ENCODE assay signal across 13 cellular contexts in genomic region chr12:14777271-14777670, GRCh38. TPM values are rescaled to one million over a fixed set of nuclear protein-coding genes. Genes with fewer than 3 reads are reported as not detected.
DNase-seq lines count a peak whose midpoint lies in the region; ATAC-seq, FAIRE-seq and TF ChIP-seq lines count a peak whose summit lies in the region.
"Had no signal": no experiment of that assay in that cellular context is flagged by ENCODE, and none has a peak within 500 bp of the region (broad histone marks: within the 10 kb centered on the region; RNA-seq: fewer than 3 reads in every experiment).

No MANE protein-coding gene starts in this region.

- peak overlapping the region; percentile 96; the same call in 1 of the 2 replicates for H3K4me3 ChIP-seq in ACC112 (ENCODE audit: low read depth, low read length)
- no peak overlapping the region; the same call in 1 of the 2 replicates for H3K4me3 ChIP-seq in LNCaP clone FGC (ENCODE audit: low read depth, low read length)
- H3K4me3 ChIP-seq in cardiac fibroblast (replicated peaks in 1 of 2; ENCODE audit: low read depth in 2 of 2, low read length in 2 of 2): no peak overlapping the region

- H2AFZ ChIP-seq in ACC112 (ENCODE audit: low read length, unreplicated experiment): no peak overlapping the region

- peaks cover 25% of the 10 kb centered on the region for H3K4me1 ChIP-seq in ACC112 (ENCODE audit: control insufficient read depth, insufficient read depth, low read length, unreplicated experiment)

- H3K79me2 ChIP-seq in ACC112 (ENCODE audit: control insufficient read depth, insufficient read depth, low read length, unreplicated experiment): peaks cover 29% of the 10 kb centered on the region

- H3K27ac ChIP-seq in ACC112 (ENCODE audit: low read depth, low read length): peak overlapping the region; percentile 49

- H3K36me3 ChIP-seq in ACC112 (ENCODE audit: insufficient read depth, low read length): no peaks in the 10 kb centered on the region

- TF ChIP-seq CTCF in LNCaP clone FGC (IDR thresholded peaks at IDR 0.05; ENCODE audit: control insufficient read depth, extremely low read depth, insufficient read depth) (no peak), cardiac fibroblast (IDR thresholded peaks at IDR 0.05; ENCODE audit: low read depth, low read length) (no peak)

- DNase-seq in LNCaP clone FGC (ENCODE audit: low read depth): peak; percentile 97
- DNase-seq in cardiac fibroblast (ENCODE audit: low read depth in 2 of 2): peak; percentile 33 to 42
- peak; percentile 57 for DNase-seq in mucosa of gallbladder (ENCODE audit: low spot score)
- DNase-seq in HuH-7 (ENCODE audit: low spot score): no peak
- no peak for DNase-seq in GM12892 (ENCODE audit: insufficient read length)
- DNase-seq in AG08396 (ENCODE audit: low spot score): no peak
- DNase-seq: activated CD4-positive, alpha-beta memory T cell treated with anti-CD3 and anti-CD28 coated beads for 36 hours; effector CD4-positive, alpha-beta T cell; stimulated activated naive B cell treated with anti-CD40 and anti-IgM and Interleukin-4, amounts not matched to agents 10 μg/mL and 1 μg/mL and 100 μg/mL, for 72 hours had no signal

- ATAC-seq in GM18873 (IDR thresholded peaks at IDR 0.05; ENCODE audit: low FRiP score, unreplicated experiment): no peak
- ATAC-seq: activated naive CD4-positive, alpha-beta T cell treated with anti-CD3 and anti-CD28 coated beads, Interleukin-2, amount 50 U/mL, for 72 hours; stimulated activated naive B cell treated with anti-CD40 and anti-IgM and Interleukin-4, amounts not matched to agents 10 μg/mL and 1 μg/mL and 100 μg/mL, for 72 hours had no signal

- no peak for FAIRE-seq in GM12892 (lab: Jason Lieb, UNC)

- no peaks in the 10 kb centered on the region for H3K27me3 ChIP-seq in ACC112 (ENCODE audit: insufficient read depth, low read length)

- TF ChIP-seq POLR2A in GM12892 (IDR thresholded peaks at IDR 0.05; ENCODE audit: low read depth, low read length): no peak

RNA-seq across cellular contexts. Expression of gene WBP11, which starts 26.0 kb away (rescaled TPM):
- total RNA-seq in mucosa of gallbladder: 41.1 TPM
- polyA plus RNA-seq in GM12892 (2012; ENCODE audit: missing spikeins): 56.2 TPM

RNA-seq across cellular contexts. Expression of gene C12orf60, which starts 26.2 kb away (rescaled TPM):
- 0.43 TPM for total RNA-seq in mucosa of gallbladder
- polyA plus RNA-seq in GM12892 (2012; ENCODE audit: missing spikeins): 3.6 TPM

RNA-seq across cellular contexts. Expression of gene SMCO3, which starts 36.7 kb away (rescaled TPM):
- 0.46 TPM for total RNA-seq in mucosa of gallbladder
- 0.28 TPM for polyA plus RNA-seq in GM12892 (2012; ENCODE audit: missing spikeins)
- total RNA-seq: activated CD4-positive, alpha-beta memory T cell treated with anti-CD3 and anti-CD28 coated beads for 36 hours; activated naive CD4-positive, alpha-beta T cell treated with anti-CD3 and anti-CD28 coated beads, Interleukin-2, amount 50 U/mL, for 72 hours; T-helper 1 cell treated with Interleukin-12 subunit alpha and Interleukin-12 subunit beta and Interleukin-4 antibody, amounts not matched to agents 30 ng/mL and 1 ng/mL, for 36 hours had no signal

Comparison
In these comparisons a context has a peak if more than half of its experiments do, and no peak if none do; other contexts are left out.
1. DNase-seq: peak in LNCaP clone FGC (single experiment), cardiac fibroblast (2 of 2) and mucosa of gallbladder (single experiment); none in HuH-7 (single experiment), GM12892 (single experiment) and AG08396 (single experiment).